Comparison of ENCODE assay signal across 1 cellular context in genomic region chr12:123252365-123252764, GRCh38.
TF ChIP-seq lines count a peak whose summit lies in the region.
"Not testable (repeated sequence)": the region's sequence is repeated elsewhere in the genome, so short reads cannot be mapped to it uniquely, and the experiment has no call there.

No MANE protein-coding gene starts in this region.

TF ChIP-seq in K562, 482 proteins besides CTCF, POLR2A, EP300 and RAD21:
- TF ChIP-seq MEIS2 (IDR thresholded peaks at IDR 0.05; ENCODE audit: partially characterized antibody): peak; percentile 70
- TF ChIP-seq PKNOX1 (IDR thresholded peaks at IDR 0.05): peak; percentile 62
- TF ChIP-seq PBX2 (CRISPR knock-in tag; IDR thresholded peaks at IDR 0.05; ENCODE audit: low read depth): not testable (repeated sequence)
- peak; percentile 86 for TF ChIP-seq PBX2 (tag; conservative IDR thresholded peaks at IDR 0.05; ENCODE audit: low read depth)
